Comparison of ENCODE assay signal across 15 cellular contexts in the genomic region with DNA sequence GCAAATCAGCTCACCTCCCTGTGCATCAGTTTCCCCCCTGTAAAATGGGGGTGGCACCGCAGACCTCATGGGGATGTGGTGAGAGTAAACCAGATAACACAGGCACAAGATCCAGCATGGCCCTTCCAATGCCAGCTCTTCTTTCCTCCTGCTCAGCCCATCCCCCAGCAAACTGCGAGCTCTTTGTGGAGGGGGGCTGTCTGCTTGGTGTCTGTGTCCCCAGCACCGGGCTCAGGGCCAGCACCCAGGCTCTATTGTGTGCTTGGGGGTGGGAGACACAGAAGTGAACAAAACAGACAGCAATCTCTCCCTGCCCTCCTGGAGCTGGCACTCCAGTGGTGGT. TPM values are rescaled to one million over a fixed set of nuclear protein-coding genes. Genes with fewer than 3 reads are reported as not detected.
"Had no signal": no experiment of that assay in that cellular context is flagged by ENCODE, and none has a peak within 500 bp of the region (broad histone marks: within the 10 kb centered on the region; RNA-seq: fewer than 3 reads in every experiment).

No MANE protein-coding gene starts in this region.

- H3K27me3 ChIP-seq: sigmoid colon, suprapubic skin, upper lobe of left lung had no signal

- DNase-seq: activated CD4-positive, alpha-beta memory T cell treated with anti-CD3 and anti-CD28 coated beads, Interleukin-2, amount 10 ng/mL, durations not matched to agents 7 days and 5 days; activated CD8-positive, alpha-beta memory T cell treated with anti-CD3 and anti-CD28 coated beads, Interleukin-2, amount 50 U/mL, for 4 hours; activated naive CD4-positive, alpha-beta T cell treated with Interleukin-2 at 50 U/mL for 16 hours; central memory CD4-positive, alpha-beta T cell; dermis blood vessel endothelial cell; hypothalamus; left cardiac atrium; naive thymus-derived CD8-positive, alpha-beta T cell; nucleus accumbens; stimulated activated CD4-positive, alpha-beta T cell treated with anti-CD3 and anti-CD28 coated beads, Interleukin-12 subunit alpha, Interleukin-12 subunit beta, amount 100 ng/mL, for 4 hours; stimulated activated naive CD8-positive, alpha-beta T cell treated with anti-CD3 and anti-CD28 coated beads, Interleukin-15, Interleukin-2, amounts not matched to agents 100 U/mL and 50 U/mL, for 24 hours; upper lobe of left lung had no signal

- H3K36me3 ChIP-seq: sigmoid colon, suprapubic skin, upper lobe of left lung had no signal

- H3K9me3 ChIP-seq: mucosa of descending colon, suprapubic skin, upper lobe of left lung had no signal

- H3K4me3 ChIP-seq: mucosa of descending colon, sigmoid colon, suprapubic skin, upper lobe of left lung had no signal

- ATAC-seq: mucosa of descending colon; naive thymus-derived CD8-positive, alpha-beta T cell; stimulated activated naive CD8-positive, alpha-beta T cell treated with anti-CD3 and anti-CD28 coated beads, Interleukin-15, Interleukin-2, amounts not matched to agents 100 U/mL and 50 U/mL, for 24 hours had no signal

- H3K27ac ChIP-seq: sigmoid colon, suprapubic skin, upper lobe of left lung had no signal

RNA-seq across cellular contexts. Expression of gene GRIP2, which starts 28.5 kb away (rescaled TPM):
- polyA plus RNA-seq: naive thymus-derived CD8-positive, alpha-beta T cell had no signal
